ENCODE assay signal across 1 cellular context in the genomic region with DNA sequence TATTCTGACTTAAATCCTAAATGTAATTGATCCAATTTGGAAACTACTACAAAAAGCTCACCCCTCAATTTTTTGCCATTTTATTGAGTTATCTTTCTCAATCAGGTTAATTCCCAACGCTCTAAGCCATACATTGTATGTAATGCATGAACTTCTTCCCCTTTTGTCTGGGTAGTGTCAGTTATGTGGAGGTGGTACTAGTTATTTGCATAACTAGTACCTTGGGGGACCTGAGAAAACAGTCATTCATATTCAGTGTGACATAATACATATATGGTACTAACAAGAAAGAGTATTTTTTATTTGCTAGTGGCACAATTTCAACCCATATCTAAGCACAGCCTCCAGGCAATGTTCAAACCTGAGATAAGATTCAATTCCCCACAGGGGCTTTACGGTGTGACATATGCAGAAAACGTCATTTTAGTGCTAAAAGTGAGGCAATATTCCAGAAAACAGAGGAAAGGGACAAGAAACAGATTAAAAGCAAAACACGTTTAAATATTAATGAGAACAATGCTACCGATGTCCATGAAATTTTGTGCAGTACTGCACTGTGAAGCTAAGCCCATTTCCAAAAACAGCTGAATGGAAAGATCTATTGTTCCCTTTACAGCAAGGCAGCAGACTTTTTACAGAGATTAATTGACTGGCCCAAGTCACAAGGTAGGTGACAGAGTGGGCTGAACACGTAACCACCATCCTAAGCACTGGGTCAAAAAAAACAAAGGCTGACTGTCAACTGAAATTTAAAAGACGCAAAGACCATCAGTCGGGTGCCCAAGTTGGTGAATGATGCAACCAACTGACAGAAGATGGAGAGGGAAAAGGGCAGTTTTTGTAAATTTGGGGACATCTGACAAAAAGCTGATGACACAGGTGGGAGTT.
A peak's percentile ranks its signal among the peaks of the same experiment; 100 is the strongest.
TF ChIP-seq lines count a peak whose summit lies in the region.

No MANE protein-coding gene starts in this region.

TF ChIP-seq in GM12878, 131 proteins besides CTCF, POLR2A, EP300 and RAD21:
- TF ChIP-seq MXI1 (IDR thresholded peaks at IDR 0.05; ENCODE audit: low read depth, low read length) (no peak), ATF7 (IDR thresholded peaks at IDR 0.05; ENCODE audit: low read depth) (peak; percentile 44; the same call in 1 of the 2 replicates), CHD2 (IDR thresholded peaks at IDR 0.05; ENCODE audit: borderline replicate concordance, low read depth, low read length) (no peak), ZNF384 (IDR thresholded peaks at IDR 0.05; ENCODE audit: borderline replicate concordance, low read depth, low read length) (no peak), RUNX3 (IDR thresholded peaks at IDR 0.05; ENCODE audit: low read length) (no peak), RBBP5 (conservative IDR thresholded peaks at IDR 0.05) (no peak), DPF2 (IDR thresholded peaks at IDR 0.05) (no peak), BRCA1 (IDR thresholded peaks at IDR 0.05; ENCODE audit: low read depth, low read length) (no peak), FOS (IDR thresholded peaks at IDR 0.05; ENCODE audit: borderline replicate concordance, extremely low read depth, insufficient read length) (no peak), IKZF2 (IDR thresholded peaks at IDR 0.05) (0 out of 4 replicates have a peak, but pooled peaks of 1 of the 2 experiments have one; percentile 34)
- TF ChIP-seq, protein P1, sequence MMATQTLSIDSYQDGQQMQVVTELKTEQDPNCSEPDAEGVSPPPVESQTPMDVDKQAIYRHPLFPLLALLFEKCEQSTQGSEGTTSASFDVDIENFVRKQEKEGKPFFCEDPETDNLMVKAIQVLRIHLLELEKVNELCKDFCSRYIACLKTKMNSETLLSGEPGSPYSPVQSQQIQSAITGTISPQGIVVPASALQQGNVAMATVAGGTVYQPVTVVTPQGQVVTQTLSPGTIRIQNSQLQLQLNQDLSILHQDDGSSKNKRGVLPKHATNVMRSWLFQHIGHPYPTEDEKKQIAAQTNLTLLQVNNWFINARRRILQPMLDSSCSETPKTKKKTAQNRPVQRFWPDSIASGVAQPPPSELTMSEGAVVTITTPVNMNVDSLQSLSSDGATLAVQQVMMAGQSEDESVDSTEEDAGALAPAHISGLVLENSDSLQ (IDR thresholded peaks at IDR 0.05), result peak; percentile 69
